Comparison of ENCODE assay signal across 12 cellular contexts in the genomic region with DNA sequence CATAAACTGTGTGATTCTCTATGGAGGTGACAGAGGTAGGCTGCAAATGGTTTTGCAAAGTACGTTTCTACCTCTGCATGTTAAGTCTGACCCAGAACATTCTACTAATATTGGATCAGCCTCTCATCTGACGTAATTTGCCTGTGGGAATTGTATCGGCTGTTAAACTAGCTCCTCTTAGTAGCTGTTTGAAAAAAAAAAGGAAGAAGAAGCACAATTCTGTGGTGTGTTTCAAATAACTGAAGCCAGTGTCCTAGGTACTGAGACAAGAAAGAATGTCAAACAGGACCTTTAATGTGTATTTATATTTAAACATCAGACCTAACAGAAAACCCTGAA.
DNase-seq lines count a peak whose midpoint lies in the region; ATAC-seq, FAIRE-seq and TF ChIP-seq lines count a peak whose summit lies in the region.
"Had no signal": no experiment of that assay in that cellular context is flagged by ENCODE, and none has a peak within 500 bp of the region (broad histone marks: within the 10 kb centered on the region; RNA-seq: fewer than 3 reads in every experiment).

No MANE protein-coding gene starts in this region.

- H3K9ac ChIP-seq in keratinocyte (ENCODE audit: control insufficient read depth, extremely low read depth, insufficient read depth, low read length) (no peak overlapping the region), smooth muscle cell (ENCODE audit: low read depth) (peak overlapping the region; percentile 4)

- H3K4me2 ChIP-seq in keratinocyte (ENCODE audit: control insufficient read depth, extremely low read depth, insufficient read depth, low read depth, low read length) (peak overlapping the region; percentile 58), smooth muscle cell (peak overlapping the region; percentile 57)

- WGBS in smooth muscle cell (ENCODE audit: low lambda C conversion rate) = 37% methylated on average over 3 of the region's 3 CpGs

- H3K4me3 Mint-ChIP-seq in MCF 10A (ENCODE audit: unreplicated experiment) = peak overlapping the region; percentile 57
- no peak overlapping the region for H3K4me3 Mint-ChIP-seq in activated CD4-positive, alpha-beta T cell treated with anti-CD3 and anti-CD28 coated beads for 36 hours

- TF ChIP-seq CTCF in MCF 10A (IDR thresholded peaks at IDR 0.05; ENCODE audit: unreplicated experiment) = no peak
- TF ChIP-seq CTCF in keratinocyte (optimal IDR thresholded peaks at IDR 0.05 in 1 of 3, IDR thresholded peaks at IDR 0.05 in 1 of 3, conservative IDR thresholded peaks at IDR 0.05 in 1 of 3; ENCODE audit: extremely low read depth in 1 of 3, insufficient read depth in 2 of 3, low read length in 3 of 3) = no peak
- no peak for TF ChIP-seq CTCF in smooth muscle cell (IDR thresholded peaks at IDR 0.05; ENCODE audit: borderline replicate concordance, insufficient read depth, poor library complexity, severe bottlenecking)

- peak; percentile 15 for DNase-seq in HS-27A (ENCODE audit: low read depth)
- DNase-seq in MCF 10A (ENCODE audit: unreplicated experiment) = no peak
- DNase-seq in keratinocyte (ENCODE audit: low read depth, low spot score) = no peak
- DNase-seq in smooth muscle cell (lab: John Stamatoyannopoulos, UW; ENCODE audit: unreplicated experiment) = no peak
- DNase-seq in NCI-H2227 treated with DMSO at 0.1 percent for 48 hours (lab: John Stamatoyannopoulos, UW) = no peak
- DNase-seq in SIG-M5 treated with dmso at 0.1 percent for 504 hours (lab: John Stamatoyannopoulos, UW; ENCODE audit: unreplicated experiment) = no peak
- DNase-seq in activated CD4-positive, alpha-beta T cell treated with anti-CD3 and anti-CD28 coated beads for 36 hours = no peak
- DNase-seq: amniotic stem cell, Caco-2, head of caudate nucleus had no signal

- H4K20me1 ChIP-seq in keratinocyte (ENCODE audit: control insufficient read depth, extremely low read depth, insufficient read depth, low read length) = no peaks in the 10 kb centered on the region
- H4K20me1 ChIP-seq in smooth muscle cell (ENCODE audit: low read depth) = no peaks in the 10 kb centered on the region

- no peaks in the 10 kb centered on the region for H3K79me2 ChIP-seq in keratinocyte (ENCODE audit: control insufficient read depth, insufficient read depth, low read length)
- no peaks in the 10 kb centered on the region for H3K79me2 ChIP-seq in smooth muscle cell (ENCODE audit: low read depth)

- H3K4me1 ChIP-seq in keratinocyte (ENCODE audit: control insufficient read depth, extremely low read depth, insufficient read depth, low read length) = peaks cover 34% of the 10 kb centered on the region
- H3K4me1 ChIP-seq in smooth muscle cell (ENCODE audit: low read depth) = peaks cover 40% of the 10 kb centered on the region
- H3K4me1 ChIP-seq: Caco-2 had no signal

- POLR2A ChIA-PET in MCF 10A (lab: Yijun Ruan, JAX) = interaction anchor here (0.5 to 11.4 kb wide), 23 partner anchors 10 to 1410 kb away, joined by 3 to 144 read pairs (median 5); partner anchors contain the start of genes AZI2, RBMS3 and ZCWPW2
- POLR2A ChIA-PET in activated CD4-positive, alpha-beta T cell treated with anti-CD3 and anti-CD28 coated beads for 36 hours (lab: Charles Lee) = no interaction called here

- H3K9me3 Mint-ChIP-seq in MCF 10A (ENCODE audit: unreplicated experiment) = no peaks in the 10 kb centered on the region
- H3K9me3 Mint-ChIP-seq in activated CD4-positive, alpha-beta T cell treated with anti-CD3 and anti-CD28 coated beads for 36 hours (ENCODE audit: low read depth) = no peaks in the 10 kb centered on the region

- CTCF ChIA-PET in MCF 10A (lab: Yijun Ruan, JAX) = interaction anchor here (0.6 to 2.3 kb wide), 10 partner anchors 62 to 905 kb away, joined by 3 to 14 read pairs (median 4); partner anchors contain the start of gene RBMS3
- CTCF ChIA-PET in activated CD4-positive, alpha-beta T cell treated with anti-CD3 and anti-CD28 coated beads for 36 hours (lab: Charles Lee) = interaction anchor here (0.7 kb wide), 1 partner anchor 242 kb away, joined by 3 read pairs; no protein-coding TSS in a partner anchor

- H3K9me3 ChIP-seq in keratinocyte (ENCODE audit: control insufficient read depth, low read depth, low read length) (no peaks in the 10 kb centered on the region), smooth muscle cell (replicated peaks; ENCODE audit: low read depth) (no peaks in the 10 kb centered on the region)
- H3K9me3 ChIP-seq: Caco-2 had no signal

- H3K4me3 ChIP-seq in keratinocyte (ENCODE audit: control insufficient read depth in 2 of 3, extremely low read depth in 1 of 3, insufficient read depth in 2 of 3, low read depth in 1 of 3, low read length in 3 of 3) (no peak overlapping the region), smooth muscle cell (no peak overlapping the region)
- H3K4me3 ChIP-seq: GM12878 had no signal

- H3K27me3 Mint-ChIP-seq in MCF 10A (ENCODE audit: insufficient read depth, unreplicated experiment) = no peaks in the 10 kb centered on the region
- H3K27me3 Mint-ChIP-seq in activated CD4-positive, alpha-beta T cell treated with anti-CD3 and anti-CD28 coated beads for 36 hours = peaks cover 2% of the 10 kb centered on the region

- dilution Hi-C loops in keratinocyte (cut with MboI; ENCODE audit: extremely low pct_ligation_motif_present, low sequenced_read_pairs) = no loop called here

- H3K27me3 ChIP-seq in keratinocyte (ENCODE audit: control insufficient read depth, extremely low read depth, insufficient read depth, low read length) (no peaks in the 10 kb centered on the region), smooth muscle cell (ENCODE audit: low read depth) (no peaks in the 10 kb centered on the region)

- no peaks in the 10 kb centered on the region for H3K36me3 ChIP-seq in keratinocyte (ENCODE audit: control insufficient read depth in 2 of 2, extremely low read depth in 1 of 2, insufficient read depth in 2 of 2, low read length in 2 of 2)
- H3K36me3 ChIP-seq in smooth muscle cell (ENCODE audit: low read depth) = no peaks in the 10 kb centered on the region

- ATAC-seq in HG02642 (IDR thresholded peaks at IDR 0.05; ENCODE audit: poor library complexity, unreplicated experiment) = no peak
- ATAC-seq in activated CD4-positive, alpha-beta T cell treated with anti-CD3 and anti-CD28 coated beads for 36 hours = no peak
- ATAC-seq: GM12878 had no signal

- H3K36me3 Mint-ChIP-seq in MCF 10A (ENCODE audit: insufficient read depth, unreplicated experiment) = no peaks in the 10 kb centered on the region
- no peaks in the 10 kb centered on the region for H3K36me3 Mint-ChIP-seq in activated CD4-positive, alpha-beta T cell treated with anti-CD3 and anti-CD28 coated beads for 36 hours (ENCODE audit: low read depth)

- intact Hi-C loops in MCF 10A (cut with micrococcal nuclease) = loop anchor here (1.0 to 2.0 kb wide), 3 partner anchors 64 to 694 kb away; partner anchors contain the start of gene RBMS3
- intact Hi-C loops in activated CD4-positive, alpha-beta T cell treated with anti-CD3 and anti-CD28 coated beads for 36 hours (cut with DNase I, micrococcal nuclease) = no loop called here

- H3K27ac ChIP-seq in keratinocyte (ENCODE audit: control insufficient read depth, insufficient read depth, low read length) (peak overlapping the region; percentile 62), smooth muscle cell (ENCODE audit: low read depth) (peak overlapping the region; percentile 76)

- peaks cover 41% of the 10 kb centered on the region for H3K4me1 Mint-ChIP-seq in MCF 10A (ENCODE audit: insufficient read depth, unreplicated experiment)
- no peaks in the 10 kb centered on the region for H3K4me1 Mint-ChIP-seq in activated CD4-positive, alpha-beta T cell treated with anti-CD3 and anti-CD28 coated beads for 36 hours

- peak overlapping the region; percentile 95 for H3K27ac Mint-ChIP-seq in MCF 10A (ENCODE audit: low read depth, unreplicated experiment)
- H3K27ac Mint-ChIP-seq in activated CD4-positive, alpha-beta T cell treated with anti-CD3 and anti-CD28 coated beads for 36 hours = no peak overlapping the region

- H2AFZ ChIP-seq in keratinocyte (ENCODE audit: control insufficient read depth, low read length) (no peak overlapping the region), smooth muscle cell (ENCODE audit: low read depth) (no peak overlapping the region)

- H3K9me1 ChIP-seq in keratinocyte (ENCODE audit: control insufficient read depth, extremely low read depth, insufficient read depth, low read length) = no peaks in the 10 kb centered on the region

- H3F3A ChIP-seq in smooth muscle cell (ENCODE audit: low read depth) = peaks cover 9% of the 10 kb centered on the region

- BruUV-seq in MCF 10A (replicated peaks; lab: Mats Ljungman, UMichigan) = TSS peak; percentile 84

- no peak for FAIRE-seq in keratinocyte (lab: Jason Lieb, UNC)
- FAIRE-seq: GM12878 had no signal
